ENCODE assay signal across 17 cellular contexts in the genomic region with DNA sequence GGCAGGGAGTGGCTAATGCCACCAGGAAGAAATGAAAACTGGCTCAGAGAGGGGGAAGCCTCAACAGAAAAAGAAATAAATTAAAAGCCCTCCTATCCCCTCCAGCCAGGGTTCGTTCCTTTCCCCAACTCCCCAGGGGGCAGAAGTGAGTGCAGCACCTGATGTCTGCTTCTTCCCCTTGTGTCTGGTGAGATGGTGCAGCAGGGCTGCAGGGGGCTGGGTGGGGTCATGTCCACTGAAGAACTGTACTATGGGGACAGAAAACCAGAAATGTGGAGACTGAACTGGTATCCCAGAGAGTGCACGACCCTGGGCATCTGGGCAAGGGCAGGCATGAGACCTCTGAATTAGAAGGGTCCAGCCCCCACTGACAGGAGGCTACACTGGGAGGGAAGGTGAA. TPM values are rescaled to one million over a fixed set of nuclear protein-coding genes. Genes with fewer than 3 reads are reported as not detected.
DNase-seq lines count a peak whose midpoint lies in the region; TF ChIP-seq lines count a peak whose summit lies in the region.
"Had no signal": no experiment of that assay in that cellular context is flagged by ENCODE, and none has a peak within 500 bp of the region (broad histone marks: within the 10 kb centered on the region; RNA-seq: fewer than 3 reads in every experiment).

No MANE protein-coding gene starts in this region.

- H3K36me3 ChIP-seq in breast epithelium = no peaks in the 10 kb centered on the region
- peaks cover 13 to 81% (median 70%) of the 10 kb centered on the region in 4 donors for H3K36me3 ChIP-seq in esophagus muscularis mucosa
- H3K36me3 ChIP-seq in stomach smooth muscle (ENCODE audit: control insufficient read depth in 2 of 2, insufficient read depth in 2 of 2, low read length in 2 of 2) = peaks cover 27 to 44% of the 10 kb centered on the region in 2 donors

- no peak overlapping the region for H3K4me3 Mint-ChIP-seq in MCF 10A (ENCODE audit: unreplicated experiment)
- H3K4me3 Mint-ChIP-seq: activated naive CD8-positive, alpha-beta T cell treated with anti-CD3 and anti-CD28 coated beads for 36 hours; CD8-positive, alpha-beta T cell; memory B cell had no signal

- peaks cover 7% of the 10 kb centered on the region for H3K4me1 Mint-ChIP-seq in MCF 10A (ENCODE audit: insufficient read depth, unreplicated experiment)

- peaks cover 21% of the 10 kb centered on the region for H3K36me3 Mint-ChIP-seq in MCF 10A (ENCODE audit: insufficient read depth, unreplicated experiment)

- no peak overlapping the region for H3K9ac ChIP-seq in stomach smooth muscle (ENCODE audit: low read length in 2 of 2)

- DNase-seq in MCF 10A (ENCODE audit: unreplicated experiment) (no peak), breast epithelium (ENCODE audit: low spot score in 2 of 2) (no peak), esophagus muscularis mucosa (ENCODE audit: extremely low spot score) (no peak), OCI-M2 (lab: John Stamatoyannopoulos, UW; ENCODE audit: unreplicated experiment) (no peak), posterior vena cava (ENCODE audit: low spot score) (no peak)
- DNase-seq: activated naive CD8-positive, alpha-beta T cell treated with anti-CD3 and anti-CD28 coated beads for 36 hours; CD8-positive, alpha-beta T cell; gastrocnemius medialis; KG1; NCI-H1436; NCI-H510A treated with DMSO at 0.1 percent for 48 hours; occipital lobe; stimulated activated naive CD8-positive, alpha-beta T cell treated with anti-CD3 and anti-CD28 coated beads, Interleukin-15, Interleukin-2, amounts not matched to agents 100 U/mL and 50 U/mL, for 24 hours had no signal

- H3K9me3 Mint-ChIP-seq in MCF 10A (ENCODE audit: unreplicated experiment) = no peaks in the 10 kb centered on the region
- H3K9me3 Mint-ChIP-seq: activated naive CD8-positive, alpha-beta T cell treated with anti-CD3 and anti-CD28 coated beads for 36 hours; CD8-positive, alpha-beta T cell; memory B cell had no signal

- TF ChIP-seq POLR2A in breast epithelium (IDR thresholded peaks at IDR 0.05) (no peak), esophagus muscularis mucosa (IDR thresholded peaks at IDR 0.05; ENCODE audit: low read depth) (no peak)

- no peak for TF ChIP-seq EP300 in esophagus muscularis mucosa (IDR thresholded peaks at IDR 0.05)

- no peak overlapping the region for H3K27ac Mint-ChIP-seq in MCF 10A (ENCODE audit: low read depth, unreplicated experiment)
- H3K27ac Mint-ChIP-seq: activated naive CD8-positive, alpha-beta T cell treated with anti-CD3 and anti-CD28 coated beads for 36 hours; memory B cell had no signal

- TF ChIP-seq CTCF in MCF 10A (IDR thresholded peaks at IDR 0.05; ENCODE audit: unreplicated experiment) = no peak
- TF ChIP-seq CTCF in breast epithelium (IDR thresholded peaks at IDR 0.05) = no peak
- no peak for TF ChIP-seq CTCF in esophagus muscularis mucosa (IDR thresholded peaks at IDR 0.05)

- H3K27me3 ChIP-seq in breast epithelium = no peaks in the 10 kb centered on the region
- no peaks in the 10 kb centered on the region for H3K27me3 ChIP-seq in esophagus muscularis mucosa
- H3K27me3 ChIP-seq in stomach smooth muscle (ENCODE audit: control insufficient read depth in 1 of 2, insufficient read depth in 2 of 2, low read length in 2 of 2) = no peaks in the 10 kb centered on the region
- H3K27me3 ChIP-seq: gastrocnemius medialis had no signal

- H3K9me3 ChIP-seq in breast epithelium (no peaks in the 10 kb centered on the region), esophagus muscularis mucosa (no peaks in the 10 kb centered on the region), stomach smooth muscle (ENCODE audit: control insufficient read depth in 2 of 2, low read length in 2 of 2) (no peaks in the 10 kb centered on the region)
- H3K9me3 ChIP-seq: A549, gastrocnemius medialis had no signal

- H3K4me3 ChIP-seq in breast epithelium (no peak overlapping the region), esophagus muscularis mucosa (no peak overlapping the region), stomach smooth muscle (ENCODE audit: low read length in 2 of 2) (no peak overlapping the region)
- H3K4me3 ChIP-seq: A549, gastrocnemius medialis, skin epidermis had no signal

- CTCF ChIA-PET in MCF 10A (lab: Yijun Ruan, JAX) = no interaction called here

- intact Hi-C loops in MCF 10A (cut with micrococcal nuclease) = no loop called here
- intact Hi-C loops in breast epithelium (cut with DNase I; ENCODE audit: low total_unique reads) = loop anchor here (5.0 kb wide), 1 partner anchor 1399 kb away; no protein-coding TSS in a partner anchor
- intact Hi-C loops in esophagus muscularis mucosa (cut with DNase I) = no loop called here
- intact Hi-C loops in posterior vena cava (cut with DNase I) = no loop called here

- TSS peak; percentile 61 for BruUV-seq in MCF 10A (replicated peaks; lab: Mats Ljungman, UMichigan)

- peak overlapping the region in 1 of 2 donors; percentile 12 for H3K27ac ChIP-seq in breast epithelium
- H3K27ac ChIP-seq in esophagus muscularis mucosa (replicated peaks in 1 of 4) = peak overlapping the region; percentile 24 to 50 (median 32)
- peak overlapping the region; percentile 18 for H3K27ac ChIP-seq in stomach smooth muscle (ENCODE audit: low read length)
- H3K27ac ChIP-seq: A549, gastrocnemius medialis had no signal

- POLR2A ChIA-PET in MCF 10A (lab: Yijun Ruan, JAX) = interaction anchor here (1.2 to 1.3 kb wide), 2 partner anchors 11 to 14 kb away, joined by 3 read pairs; no protein-coding TSS in a partner anchor

- H3K4me1 ChIP-seq in breast epithelium (peaks cover 0 to 3% of the 10 kb centered on the region in 2 donors), esophagus muscularis mucosa (peaks cover 0 to 29% (median 18%) of the 10 kb centered on the region in 4 donors), stomach smooth muscle (ENCODE audit: control insufficient read depth, insufficient read depth, low read length) (peaks cover 5% of the 10 kb centered on the region)
- H3K4me1 ChIP-seq: A549, gastrocnemius medialis had no signal

- 88% methylated on average over 2 of the region's 2 CpGs for WGBS in esophagus muscularis mucosa

- H3K27me3 Mint-ChIP-seq in MCF 10A (ENCODE audit: insufficient read depth, unreplicated experiment) = no peaks in the 10 kb centered on the region
- H3K27me3 Mint-ChIP-seq: activated naive CD8-positive, alpha-beta T cell treated with anti-CD3 and anti-CD28 coated beads for 36 hours; memory B cell had no signal

RNA-seq across cellular contexts. Expression of a gene that starts 4.0 kb away (rescaled TPM):
- total RNA-seq in MCF 10A (2022) (3.1 and 6.7 TPM in 2 replicates), breast epithelium (10 to 100 TPM; 10.2 to 19.6 (median 11.8) TPM), esophagus muscularis mucosa (10 to 100 TPM in 2 of 4 donors, 1 to 10 TPM in 2; 8.1 to 20.7 (median 13.9) TPM), posterior vena cava (10 to 100 TPM; 16.9 to 19.2 TPM)

RNA-seq across cellular contexts. Expression of a gene that starts 7.5 kb away (rescaled TPM):
- total RNA-seq in MCF 10A (2022) (37.8 and 43.4 TPM in 2 replicates), breast epithelium (10 to 100 TPM; 25.8 to 33.8 (median 30.6) TPM), esophagus muscularis mucosa (10 to 100 TPM; 52.7 to 76.7 (median 68.9) TPM), posterior vena cava (10 to 100 TPM; 42.0 to 53.3 TPM)

RNA-seq across cellular contexts. Expression of a gene that starts 9.9 kb away (rescaled TPM):
- 28.1 and 29.6 TPM in 2 replicates for total RNA-seq in MCF 10A (2022)
- 10 to 100 TPM; 56.3 to 78.0 (median 70.5) TPM for total RNA-seq in breast epithelium
- total RNA-seq in esophagus muscularis mucosa = 10 to 100 TPM; 76.2 to 91.4 (median 88.5) TPM
- total RNA-seq in posterior vena cava = 10 to 100 TPM; 43.2 to 46.7 TPM

RNA-seq across cellular contexts. Expression of a gene that starts 14.4 kb away (rescaled TPM):
- total RNA-seq in MCF 10A (2022) = 3.7 and 5.4 TPM in 2 replicates
- 10 to 100 TPM; 18.4 to 59.6 (median 28.5) TPM for total RNA-seq in breast epithelium
- total RNA-seq in esophagus muscularis mucosa = 10 to 100 TPM; 14.9 to 31.4 (median 20.8) TPM
- total RNA-seq in posterior vena cava = 10 to 100 TPM; 14.2 to 18.4 TPM

RNA-seq across cellular contexts. Expression of a gene that starts 15.7 kb away (rescaled TPM):
- 8.0 and 8.4 TPM in 2 replicates for total RNA-seq in MCF 10A (2022)
- total RNA-seq in breast epithelium = 1 to 10 TPM; 1.3 to 2.6 (median 1.8) TPM
- total RNA-seq in esophagus muscularis mucosa = 1 to 10 TPM in 3 of 4 donors, under 1 TPM in 1; 0.83 to 5.9 (median 3.8) TPM
- total RNA-seq in posterior vena cava = 1 to 10 TPM; 4.6 to 7.3 TPM
